In the genomic region with DNA sequence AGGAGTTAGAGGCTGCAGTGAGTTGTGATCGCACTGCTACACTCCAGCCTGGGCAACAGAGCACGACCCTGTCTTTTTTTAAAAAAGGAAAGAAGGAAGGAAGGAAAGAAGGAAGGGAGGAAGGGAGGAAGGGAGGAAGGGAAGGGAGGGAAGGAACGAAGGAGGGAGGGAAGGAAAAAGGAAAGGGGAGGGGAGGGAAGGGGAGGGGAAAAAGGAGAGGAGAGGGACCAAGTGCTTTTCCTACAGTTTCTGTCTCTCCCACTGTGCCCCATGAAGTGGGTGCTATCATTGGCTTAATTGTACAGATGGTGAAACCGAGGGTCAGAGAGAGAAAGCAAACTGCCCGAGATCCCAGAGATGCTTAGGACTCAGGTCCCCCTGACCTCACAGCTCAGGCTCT, we compare ENCODE assay signal across 1 cellular context.
TF ChIP-seq lines count a peak whose summit lies in the region.

No MANE protein-coding gene starts in this region.

TF ChIP-seq in H1, 55 proteins besides CTCF, POLR2A, EP300 and RAD21:
- no peak for TF ChIP-seq ATF2 (IDR thresholded peaks at IDR 0.05; ENCODE audit: low read length)
TF ChIP-seq in H1: peak in this region for 0.
